ENCODE assay signal across 1 cellular context in genomic region chr6:35309611-35310264, GRCh38.
TF ChIP-seq lines count a peak whose summit lies in the region.

No MANE protein-coding gene starts in this region.

TF ChIP-seq in GM12878, 131 proteins besides CTCF, POLR2A, EP300 and RAD21:
- TF ChIP-seq PRDM15 (CRISPR knock-in tag; IDR thresholded peaks at IDR 0.05), result no peak
- TF ChIP-seq NR2C2 (IDR thresholded peaks at IDR 0.05; ENCODE audit: borderline replicate concordance, control insufficient read depth, insufficient read length, low read depth), result no peak
- no peak for TF ChIP-seq BMI1 (IDR thresholded peaks at IDR 0.05; ENCODE audit: borderline replicate concordance)
- no peak for TF ChIP-seq ZSCAN29 (IDR thresholded peaks at IDR 0.05)
- TF ChIP-seq NR2F1 (conservative IDR thresholded peaks at IDR 0.05), result no peak
- no peak for TF ChIP-seq ZBTB11 (CRISPR knock-in tag; IDR thresholded peaks at IDR 0.05)
- no peak for TF ChIP-seq FOS (IDR thresholded peaks at IDR 0.05; ENCODE audit: borderline replicate concordance, extremely low read depth, insufficient read length)
- TF ChIP-seq BCL11A (IDR thresholded peaks at IDR 0.05; ENCODE audit: low read depth, low read length), result no peak
- TF ChIP-seq CUX1 (IDR thresholded peaks at IDR 0.05; ENCODE audit: insufficient replicate concordance, low read depth, low read length), result no peak
- no peak for TF ChIP-seq TARDBP (IDR thresholded peaks at IDR 0.05; ENCODE audit: borderline replicate concordance)
- TF ChIP-seq ZNF24 (IDR thresholded peaks at IDR 0.05), result no peak
- no peak for TF ChIP-seq WRNIP1 (IDR thresholded peaks at IDR 0.05; ENCODE audit: borderline replicate concordance, low read depth, low read length)
- TF ChIP-seq BACH1 (IDR thresholded peaks at IDR 0.05; ENCODE audit: borderline replicate concordance), result no peak
- TF ChIP-seq MYC (IDR thresholded peaks at IDR 0.05; ENCODE audit: insufficient read depth, insufficient read length, insufficient replicate concordance, low read length, severe bottlenecking), result no peak
- TF ChIP-seq SP1 (IDR thresholded peaks at IDR 0.05; ENCODE audit: low read depth, low read length), result no peak
- TF ChIP-seq ATF7 (IDR thresholded peaks at IDR 0.05; ENCODE audit: low read depth), result no peak
